7 cellular contexts compared by ENCODE assay signal in the genomic region with DNA sequence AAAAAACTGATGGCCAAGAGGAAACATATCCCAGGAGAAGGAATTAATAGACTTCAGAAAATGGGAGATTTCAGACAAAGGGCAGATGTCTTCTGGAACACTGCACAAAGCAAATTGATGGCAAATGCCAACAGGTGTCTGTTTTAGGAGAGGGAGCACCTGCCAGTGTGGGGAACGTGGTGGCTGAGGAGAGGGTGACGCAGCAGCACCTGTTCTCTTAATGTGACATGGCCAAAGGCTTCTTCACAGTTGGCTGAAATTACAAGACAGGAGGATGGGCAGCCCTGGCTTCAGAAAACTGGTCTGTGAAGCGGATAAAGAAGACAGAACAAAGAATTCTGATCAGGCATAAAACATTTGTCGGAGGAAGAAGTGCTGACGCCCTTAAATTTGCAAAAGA.
DNase-seq lines count a peak whose midpoint lies in the region; ATAC-seq lines count a peak whose summit lies in the region.

No MANE protein-coding gene starts in this region.

- no peaks in the 10 kb centered on the region for H3K27me3 Mint-ChIP-seq in naive thymus-derived CD8-positive, alpha-beta T cell

- peak; percentile 27 for ATAC-seq in GM18909 (IDR thresholded peaks at IDR 0.05; ENCODE audit: poor library complexity, unreplicated experiment)
- ATAC-seq in HG02840 (IDR thresholded peaks at IDR 0.05; ENCODE audit: low FRiP score, unreplicated experiment) = peak; percentile 39
- no peak for ATAC-seq in naive thymus-derived CD8-positive, alpha-beta T cell
- no peak for ATAC-seq in HG03571 (IDR thresholded peaks at IDR 0.05; ENCODE audit: unreplicated experiment)

- no peaks in the 10 kb centered on the region for H3K36me3 Mint-ChIP-seq in naive thymus-derived CD8-positive, alpha-beta T cell

- peaks cover 21 to 54% (median 38%) of the 10 kb centered on the region in 4 donors for H3K4me1 Mint-ChIP-seq in naive thymus-derived CD8-positive, alpha-beta T cell

- H3K4me3 Mint-ChIP-seq in naive thymus-derived CD8-positive, alpha-beta T cell = peak overlapping the region; percentile 45 to 84 (median 78)

- peak; percentile 92 for DNase-seq in NCI-H2196 treated with DMSO at 0.1 percent for 48 hours (lab: John Stamatoyannopoulos, UW; ENCODE audit: unreplicated experiment)
- no peak for DNase-seq in naive thymus-derived CD8-positive, alpha-beta T cell
- no peak for DNase-seq in NCI-H2227 treated with DMSO at 0.1 percent for 48 hours (lab: John Stamatoyannopoulos, UW)
- DNase-seq in D341Med (ENCODE audit: low spot score) = no peak

- POLR2A ChIA-PET in naive thymus-derived CD8-positive, alpha-beta T cell (lab: Charles Lee) = interaction anchor here (1.0 kb wide), 1 partner anchor 22 kb away, joined by 3 read pairs; no protein-coding TSS in a partner anchor

- no peaks in the 10 kb centered on the region for H3K9me3 Mint-ChIP-seq in naive thymus-derived CD8-positive, alpha-beta T cell

- peak overlapping the region; percentile 56 to 96 (median 94) for H3K27ac Mint-ChIP-seq in naive thymus-derived CD8-positive, alpha-beta T cell

Comparison
In these comparisons a context has a peak if more than half of its experiments do, and no peak if none do; other contexts are left out.
1. ATAC-seq: peak in GM18909 (single experiment) and HG02840 (single experiment); none in naive thymus-derived CD8-positive, alpha-beta T cell (0 of 2) and HG03571 (single experiment).